In genomic region chr4:87839309-87839946, GRCh38 we compare ENCODE assay signal across 9 cellular contexts. TPM values are rescaled to one million over a fixed set of nuclear protein-coding genes. Genes with fewer than 3 reads are reported as not detected.
DNase-seq lines count a peak whose midpoint lies in the region; ATAC-seq and TF ChIP-seq lines count a peak whose summit lies in the region.
"Had no signal": no experiment of that assay in that cellular context is flagged by ENCODE, and none has a peak within 500 bp of the region (broad histone marks: within the 10 kb centered on the region; RNA-seq: fewer than 3 reads in every experiment).

No MANE protein-coding gene starts in this region.

- TF ChIP-seq CTCF in osteocyte (IDR thresholded peaks at IDR 0.05): peak; percentile 80

- no peaks in the 10 kb centered on the region for H3K36me3 Mint-ChIP-seq in osteocyte (ENCODE audit: unreplicated experiment)
- no peaks in the 10 kb centered on the region for H3K36me3 Mint-ChIP-seq in activated T-cell treated with anti-CD3 and anti-CD28 coated beads, Interleukin-2, amount 50 U/mL, for 4 hours (ENCODE audit: insufficient read depth)

- H3K27ac Mint-ChIP-seq in osteocyte (ENCODE audit: unreplicated experiment): no peak overlapping the region

- H3K4me3 Mint-ChIP-seq in osteocyte (ENCODE audit: unreplicated experiment): no peak overlapping the region
- H3K4me3 Mint-ChIP-seq in activated T-cell treated with anti-CD3 and anti-CD28 coated beads, Interleukin-2, amount 50 U/mL, for 4 hours: no peak overlapping the region

- peaks cover 4% of the 10 kb centered on the region for H3K27me3 Mint-ChIP-seq in osteocyte (ENCODE audit: unreplicated experiment)
- H3K27me3 Mint-ChIP-seq in activated T-cell treated with anti-CD3 and anti-CD28 coated beads, Interleukin-2, amount 50 U/mL, for 4 hours (ENCODE audit: low read depth): peaks cover 11% of the 10 kb centered on the region

- no peaks in the 10 kb centered on the region for H3K9me3 Mint-ChIP-seq in osteocyte (ENCODE audit: unreplicated experiment)
- no peaks in the 10 kb centered on the region for H3K9me3 Mint-ChIP-seq in activated T-cell treated with anti-CD3 and anti-CD28 coated beads, Interleukin-2, amount 50 U/mL, for 4 hours

- peak; percentile 68 for ATAC-seq in HG03045 (IDR thresholded peaks at IDR 0.05; ENCODE audit: unreplicated experiment)
- no peak for ATAC-seq in activated T-cell treated with anti-CD3 and anti-CD28 coated beads, Interleukin-2, amount 50 U/mL, for 4 hours

- DNase-seq in stimulated activated CD4-positive, alpha-beta T cell treated with anti-CD3 and anti-CD28 coated beads, Interleukin-12 subunit alpha, Interleukin-12 subunit beta, amount 100 ng/mL, for 4 hours: peak; percentile 4
- DNase-seq in stimulated activated CD4-positive, alpha-beta T cell treated with anti-CD3 and anti-CD28 coated beads, Interleukin-4, amount 100 ng/mL, for 24 hours: no peak
- DNase-seq in SK-N-DZ (ENCODE audit: low spot score) (peak; percentile 19), fibroblast of peridontal ligament (ENCODE audit: extremely low read depth) (peak; percentile 62), osteocyte (ENCODE audit: extremely low spot score, unreplicated experiment) (no peak), NCI-H345 (lab: John Stamatoyannopoulos, UW) (no peak)
- DNase-seq in activated T-cell treated with anti-CD3 and anti-CD28 coated beads, Interleukin-2, amount 50 U/mL, for 4 hours: no peak

- H3K4me1 Mint-ChIP-seq in osteocyte (ENCODE audit: unreplicated experiment): peaks cover 19% of the 10 kb centered on the region
- H3K4me1 Mint-ChIP-seq in activated T-cell treated with anti-CD3 and anti-CD28 coated beads, Interleukin-2, amount 50 U/mL, for 4 hours (ENCODE audit: low read depth): no peaks in the 10 kb centered on the region

RNA-seq across cellular contexts. Expression of gene MEPE, which starts 6.7 kb away (rescaled TPM):
- polyA plus RNA-seq in SK-N-DZ (2014; cell fraction: cytosol; rRNA removed): not detected in 2 replicates
- polyA plus RNA-seq in SK-N-DZ (2014; cell fraction: nucleus; rRNA removed): not detected in 2 replicates
- not detected in 2 replicates for total RNA-seq in osteocyte
- not detected for total RNA-seq in activated T-cell treated with anti-CD3 and anti-CD28 coated beads, Interleukin-2, amount 50 U/mL, for 4 hours
- total RNA-seq: subcutaneous adipose tissue had no signal

RNA-seq across cellular contexts. Expression of gene IBSP, which starts 40.1 kb away (rescaled TPM):
- polyA plus RNA-seq in SK-N-DZ (2014; cell fraction: cytosol; rRNA removed): not detected in 2 replicates
- polyA plus RNA-seq in SK-N-DZ (2014; cell fraction: nucleus; rRNA removed): not detected in 2 replicates
- total RNA-seq in osteocyte: not detected in 2 replicates
- not detected for total RNA-seq in activated T-cell treated with anti-CD3 and anti-CD28 coated beads, Interleukin-2, amount 50 U/mL, for 4 hours
- total RNA-seq: subcutaneous adipose tissue had no signal

Comparison
In these comparisons a context has a peak if more than half of its experiments do, and no peak if none do; other contexts are left out.
1. DNase-seq: peak in stimulated activated CD4-positive, alpha-beta T cell treated with anti-CD3 and anti-CD28 coated beads, Interleukin-12 subunit alpha, Interleukin-12 subunit beta, amount 100 ng/mL, for 4 hours (single experiment), SK-N-DZ (single experiment) and fibroblast of peridontal ligament (single experiment); none in stimulated activated CD4-positive, alpha-beta T cell treated with anti-CD3 and anti-CD28 coated beads, Interleukin-4, amount 100 ng/mL, for 24 hours (single experiment), osteocyte (single experiment), activated T-cell treated with anti-CD3 and anti-CD28 coated beads, Interleukin-2, amount 50 U/mL, for 4 hours (single experiment) and NCI-H345 (single experiment).